Comparison of ENCODE assay signal across 9 cellular contexts in the genomic region with DNA sequence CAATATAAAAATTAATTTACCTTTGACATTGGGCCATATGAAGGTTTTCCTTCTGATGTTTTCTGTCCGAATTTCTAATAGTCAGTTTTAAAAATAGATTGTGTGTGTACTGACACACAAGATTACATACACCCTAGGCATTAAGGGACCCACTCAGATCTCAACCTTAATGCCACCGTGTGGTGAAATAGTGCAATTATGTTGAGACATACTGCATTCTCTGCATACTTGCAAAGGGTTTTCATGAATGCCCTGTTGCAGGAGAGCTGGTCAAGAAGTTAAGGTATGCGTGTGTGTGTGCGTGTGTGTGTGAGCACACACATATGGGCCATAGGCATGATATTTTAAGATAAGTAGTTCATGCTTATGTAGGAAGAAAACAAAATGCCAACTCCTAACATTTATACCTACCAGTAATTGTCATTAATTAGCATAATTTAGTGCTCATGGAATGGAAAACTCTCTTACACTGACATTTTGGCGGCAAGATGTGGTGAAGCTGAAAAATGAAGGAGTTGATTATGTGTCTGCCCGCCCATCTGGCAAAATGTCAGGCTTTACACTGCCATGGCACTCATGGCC. TPM values are rescaled to one million over a fixed set of nuclear protein-coding genes. Genes with fewer than 3 reads are reported as not detected.
DNase-seq lines count a peak whose midpoint lies in the region; ATAC-seq, FAIRE-seq and TF ChIP-seq lines count a peak whose summit lies in the region.
"Had no signal": no experiment of that assay in that cellular context is flagged by ENCODE, and none has a peak within 500 bp of the region (broad histone marks: within the 10 kb centered on the region; RNA-seq: fewer than 3 reads in every experiment).

No MANE protein-coding gene starts in this region.

- H3K27me3 ChIP-seq in foreskin keratinocyte, result no peaks in the 10 kb centered on the region

- peak; percentile 1 for DNase-seq in GDM1 (lab: John Stamatoyannopoulos, UW)
- peak; percentile 68 for DNase-seq in HT-29 (ENCODE audit: low spot score)
- peak; percentile 52 for DNase-seq in SK-N-DZ (ENCODE audit: low spot score)
- DNase-seq in foreskin keratinocyte, result peak; percentile 66 to 88
- peak; percentile 72 for DNase-seq in skeletal muscle cell (ENCODE audit: low read depth)
- no peak for DNase-seq in stimulated activated CD4-positive, alpha-beta T cell treated with anti-CD3 and anti-CD28 coated beads, Interleukin-4, amount 100 ng/mL, for 24 hours
- DNase-seq in frontal cortex (ENCODE audit: low spot score in 2 of 2), result no peak
- DNase-seq: activated B cell treated with CpG ODN at 0.5 μM for 24 hours had no signal

- H3K4me3 ChIP-seq in skeletal muscle cell (ENCODE audit: low read depth, low read length), result no peak overlapping the region

- H3K27ac ChIP-seq in foreskin keratinocyte, result no peak overlapping the region

- TF ChIP-seq CTCF in foreskin keratinocyte (conservative IDR thresholded peaks at IDR 0.05), result peak; percentile 74

- no peak for FAIRE-seq in frontal cortex (lab: Jason Lieb, UNC)

- peak; percentile 96 for ATAC-seq in foreskin keratinocyte
- no peak for ATAC-seq in HG03196 (IDR thresholded peaks at IDR 0.05; ENCODE audit: unreplicated experiment)

- H3K4me1 ChIP-seq in foreskin keratinocyte, result no peaks in the 10 kb centered on the region

RNA-seq across cellular contexts. Expression of a gene that starts 58.8 kb away (rescaled TPM):
- not detected in 2 replicates for total RNA-seq in HT-29 (2014; rRNA removed; shearing (Covaris generic))
- not detected in 2 replicates for polyA plus RNA-seq in SK-N-DZ (2014; cell fraction: cytosol; rRNA removed)
- not detected in 2 replicates for polyA plus RNA-seq in SK-N-DZ (2014; cell fraction: nucleus; rRNA removed)
- total RNA-seq in foreskin keratinocyte, result 0.34 and 1.2 TPM in 2 replicates
- 0.13 and 0.55 TPM in 2 replicates for polyA plus RNA-seq in foreskin keratinocyte
- total RNA-seq in frontal cortex, result 0.41 TPM
- total RNA-seq: activated B cell treated with CpG ODN at 0.5 μM for 24 hours had no signal

Comparison
In these comparisons a context has a peak if more than half of its experiments do, and no peak if none do; other contexts are left out.
1. DNase-seq: peak in GDM1 (single experiment), HT-29 (single experiment), SK-N-DZ (single experiment), foreskin keratinocyte (2 of 2) and skeletal muscle cell (single experiment); none in stimulated activated CD4-positive, alpha-beta T cell treated with anti-CD3 and anti-CD28 coated beads, Interleukin-4, amount 100 ng/mL, for 24 hours (single experiment) and frontal cortex (0 of 2).